15 cellular contexts compared by ENCODE assay signal in genomic region chr2:134104754-134105153, GRCh38.
DNase-seq lines count a peak whose midpoint lies in the region; TF ChIP-seq lines count a peak whose summit lies in the region.
"Had no signal": no experiment of that assay in that cellular context is flagged by ENCODE, and none has a peak within 500 bp of the region (broad histone marks: within the 10 kb centered on the region; RNA-seq: fewer than 3 reads in every experiment).

No MANE protein-coding gene starts in this region.

- intact Hi-C loops in activated CD4-positive, alpha-beta memory T cell treated with anti-CD3 and anti-CD28 coated beads for 36 hours (cut with micrococcal nuclease): no loop called here

- CTCF ChIA-PET in activated CD4-positive, alpha-beta memory T cell treated with anti-CD3 and anti-CD28 coated beads for 36 hours (lab: Charles Lee): interaction anchor here (1.2 kb wide), 1 partner anchor 307 kb away, joined by 3 read pairs; no protein-coding TSS in a partner anchor

- H3K36me3 Mint-ChIP-seq in activated CD4-positive, alpha-beta memory T cell treated with anti-CD3 and anti-CD28 coated beads for 36 hours: no peaks in the 10 kb centered on the region
- H3K36me3 Mint-ChIP-seq in nephron progenitor cell (ENCODE audit: low read depth): peaks cover 6% of the 10 kb centered on the region
- H3K36me3 Mint-ChIP-seq: naive thymus-derived CD8-positive, alpha-beta T cell had no signal

- peaks cover 13% of the 10 kb centered on the region for H3K4me1 Mint-ChIP-seq in activated CD4-positive, alpha-beta memory T cell treated with anti-CD3 and anti-CD28 coated beads for 36 hours (ENCODE audit: low read depth)
- no peaks in the 10 kb centered on the region for H3K4me1 Mint-ChIP-seq in nephron progenitor cell

- no peak overlapping the region for H3K4me3 ChIP-seq in epithelial cell of esophagus (ENCODE audit: low read length)
- H3K4me3 ChIP-seq: MG63, testis had no signal

- H3K27me3 Mint-ChIP-seq in activated CD4-positive, alpha-beta memory T cell treated with anti-CD3 and anti-CD28 coated beads for 36 hours: no peaks in the 10 kb centered on the region
- H3K27me3 Mint-ChIP-seq in nephron progenitor cell (ENCODE audit: low read depth, poor library complexity): peaks cover 2% of the 10 kb centered on the region
- H3K27me3 Mint-ChIP-seq: activated B cell treated with CpG ODN at 0.5 μM for 24 hours; naive thymus-derived CD8-positive, alpha-beta T cell had no signal

- no peaks in the 10 kb centered on the region for H3K9me3 Mint-ChIP-seq in activated CD4-positive, alpha-beta memory T cell treated with anti-CD3 and anti-CD28 coated beads for 36 hours
- H3K9me3 Mint-ChIP-seq in nephron progenitor cell: peaks cover 23% of the 10 kb centered on the region
- H3K9me3 Mint-ChIP-seq: activated B cell treated with CpG ODN at 0.5 μM for 24 hours had no signal

- H3K27ac Mint-ChIP-seq in activated CD4-positive, alpha-beta memory T cell treated with anti-CD3 and anti-CD28 coated beads for 36 hours: no peak overlapping the region
- H3K27ac Mint-ChIP-seq in nephron progenitor cell: no peak overlapping the region
- H3K27ac Mint-ChIP-seq: activated B cell treated with CpG ODN at 0.5 μM for 24 hours; HFFc6; naive thymus-derived CD8-positive, alpha-beta T cell had no signal

- no peak overlapping the region for H3K4me3 Mint-ChIP-seq in activated CD4-positive, alpha-beta memory T cell treated with anti-CD3 and anti-CD28 coated beads for 36 hours
- no peak overlapping the region for H3K4me3 Mint-ChIP-seq in nephron progenitor cell
- H3K4me3 Mint-ChIP-seq: activated B cell treated with CpG ODN at 0.5 μM for 24 hours; HFFc6; naive thymus-derived CD8-positive, alpha-beta T cell had no signal

- DNase-seq in stimulated activated CD4-positive, alpha-beta T cell treated with anti-CD3 and anti-CD28 coated beads, Interleukin-2, amount 100 ng/mL, for 4 hours (ENCODE audit: low read depth): peak; percentile 18
- no peak for DNase-seq in stimulated activated CD4-positive, alpha-beta T cell treated with anti-CD3 and anti-CD28 coated beads, Interleukin-2, amount 100 ng/mL, for 48 hours
- peak; percentile 48 for DNase-seq in activated CD4-positive, alpha-beta memory T cell treated with anti-CD3 and anti-CD28 coated beads for 36 hours
- DNase-seq in epithelial cell of esophagus (ENCODE audit: low read depth) (peak; percentile 56), nephron progenitor cell (no peak), COLO829 (ENCODE audit: low spot score) (no peak), NCI-H1694 treated with DMSO at 0.1 percent for 48 hours (lab: John Stamatoyannopoulos, UW) (no peak)
- DNase-seq: activated B cell treated with CpG ODN at 0.5 μM for 24 hours; activated T-cell treated with anti-CD3 and anti-CD28 coated beads for 4 hours; HFFc6; mesenchymal stem cell; MG63; naive thymus-derived CD8-positive, alpha-beta T cell; NCI-H226 had no signal

- POLR2A ChIA-PET in activated CD4-positive, alpha-beta memory T cell treated with anti-CD3 and anti-CD28 coated beads for 36 hours (lab: Charles Lee): no interaction called here

- no peak for TF ChIP-seq CTCF in epithelial cell of esophagus (IDR thresholded peaks at IDR 0.05; ENCODE audit: insufficient read depth, low read depth, low read length, missing control alignments)
- TF ChIP-seq CTCF in nephron progenitor cell (IDR thresholded peaks at IDR 0.05): no peak

Comparison
In these comparisons a context has a peak if more than half of its experiments do, and no peak if none do; other contexts are left out.
1. DNase-seq: peak in stimulated activated CD4-positive, alpha-beta T cell treated with anti-CD3 and anti-CD28 coated beads, Interleukin-2, amount 100 ng/mL, for 4 hours (single experiment), activated CD4-positive, alpha-beta memory T cell treated with anti-CD3 and anti-CD28 coated beads for 36 hours (single experiment) and epithelial cell of esophagus (single experiment); none in stimulated activated CD4-positive, alpha-beta T cell treated with anti-CD3 and anti-CD28 coated beads, Interleukin-2, amount 100 ng/mL, for 48 hours (0 of 2), nephron progenitor cell (single experiment), COLO829 (single experiment) and NCI-H1694 treated with DMSO at 0.1 percent for 48 hours (single experiment).